In genomic region chr10:119650692-119651513, GRCh38 we compare ENCODE assay signal across 1 cellular context.
TF ChIP-seq lines count a peak whose summit lies in the region.

Gene BAG3, plus strand, starts transcription at chr10:119651380. Its CDS starts 296 bp downstream, at chr10:119651676.

TF ChIP-seq in K562, 482 proteins besides CTCF, POLR2A, EP300 and RAD21 (continued from another document and continues in another):
- TF ChIP-seq ZFP91 (CRISPR knock-in tag; IDR thresholded peaks at IDR 0.05) (no peak), ZNF24 (IDR thresholded peaks at IDR 0.05) (no peak), NR1H2 (CRISPR knock-in tag; IDR thresholded peaks at IDR 0.05) (no peak), ELK3 (CRISPR knock-in tag; IDR thresholded peaks at IDR 0.05) (no peak), FOXP4 (CRISPR knock-in tag; IDR thresholded peaks at IDR 0.05; ENCODE audit: borderline replicate concordance) (no peak), JUN (IDR thresholded peaks at IDR 0.05; ENCODE audit: borderline replicate concordance, low read depth, low read length) (0 out of 2 replicates have a peak, but pooled peaks have one; percentile 48), JUN (CRISPR knock-in tag; IDR thresholded peaks at IDR 0.05; ENCODE audit: borderline replicate concordance) (no peak), JUND (IDR thresholded peaks at IDR 0.05; ENCODE audit: borderline replicate concordance, low read depth, low read length) (peak; percentile 75), JUND (tag; IDR thresholded peaks at IDR 0.05; ENCODE audit: borderline replicate concordance, low read depth, low read length) (peak; percentile 60; the same call in 1 of the 3 replicates), KDM5B (IDR thresholded peaks at IDR 0.05; ENCODE audit: insufficient replicate concordance, low read depth, low read length) (peak; percentile 77), ZNF444 (CRISPR knock-in tag; IDR thresholded peaks at IDR 0.05) (no peak), ATF2 (CRISPR knock-in tag; IDR thresholded peaks at IDR 0.05) (no peak), NFE2 (IDR thresholded peaks at IDR 0.05; ENCODE audit: low read depth) (peak; percentile 35; the same call in 1 of the 2 replicates), HDAC1 (IDR thresholded peaks at IDR 0.05) (no peak), TSC22D4 (tag; IDR thresholded peaks at IDR 0.05) (no peak), ZBTB11 (CRISPR knock-in tag; IDR thresholded peaks at IDR 0.05) (peak in 1 of 3 experiments; percentile 72; a peak in 2 of 6 replicates), GATAD2A (IDR thresholded peaks at IDR 0.05) (no peak), FOXA3 (CRISPR knock-in tag; conservative IDR thresholded peaks at IDR 0.05 in 1 of 2, IDR thresholded peaks at IDR 0.05 in 1 of 2) (no peak), ZNF316 (IDR thresholded peaks at IDR 0.05) (no peak), ELF2 (CRISPR knock-in tag; IDR thresholded peaks at IDR 0.05) (no peak), ZNF184 (CRISPR knock-in tag; IDR thresholded peaks at IDR 0.05) (no peak), HCFC1 (IDR thresholded peaks at IDR 0.05; ENCODE audit: low read depth, low read length) (no peak), NR2C2 (CRISPR knock-in tag; IDR thresholded peaks at IDR 0.05) (no peak), NR2C2 (tag; IDR thresholded peaks at IDR 0.05) (no peak)
- TF ChIP-seq, protein P1, sequence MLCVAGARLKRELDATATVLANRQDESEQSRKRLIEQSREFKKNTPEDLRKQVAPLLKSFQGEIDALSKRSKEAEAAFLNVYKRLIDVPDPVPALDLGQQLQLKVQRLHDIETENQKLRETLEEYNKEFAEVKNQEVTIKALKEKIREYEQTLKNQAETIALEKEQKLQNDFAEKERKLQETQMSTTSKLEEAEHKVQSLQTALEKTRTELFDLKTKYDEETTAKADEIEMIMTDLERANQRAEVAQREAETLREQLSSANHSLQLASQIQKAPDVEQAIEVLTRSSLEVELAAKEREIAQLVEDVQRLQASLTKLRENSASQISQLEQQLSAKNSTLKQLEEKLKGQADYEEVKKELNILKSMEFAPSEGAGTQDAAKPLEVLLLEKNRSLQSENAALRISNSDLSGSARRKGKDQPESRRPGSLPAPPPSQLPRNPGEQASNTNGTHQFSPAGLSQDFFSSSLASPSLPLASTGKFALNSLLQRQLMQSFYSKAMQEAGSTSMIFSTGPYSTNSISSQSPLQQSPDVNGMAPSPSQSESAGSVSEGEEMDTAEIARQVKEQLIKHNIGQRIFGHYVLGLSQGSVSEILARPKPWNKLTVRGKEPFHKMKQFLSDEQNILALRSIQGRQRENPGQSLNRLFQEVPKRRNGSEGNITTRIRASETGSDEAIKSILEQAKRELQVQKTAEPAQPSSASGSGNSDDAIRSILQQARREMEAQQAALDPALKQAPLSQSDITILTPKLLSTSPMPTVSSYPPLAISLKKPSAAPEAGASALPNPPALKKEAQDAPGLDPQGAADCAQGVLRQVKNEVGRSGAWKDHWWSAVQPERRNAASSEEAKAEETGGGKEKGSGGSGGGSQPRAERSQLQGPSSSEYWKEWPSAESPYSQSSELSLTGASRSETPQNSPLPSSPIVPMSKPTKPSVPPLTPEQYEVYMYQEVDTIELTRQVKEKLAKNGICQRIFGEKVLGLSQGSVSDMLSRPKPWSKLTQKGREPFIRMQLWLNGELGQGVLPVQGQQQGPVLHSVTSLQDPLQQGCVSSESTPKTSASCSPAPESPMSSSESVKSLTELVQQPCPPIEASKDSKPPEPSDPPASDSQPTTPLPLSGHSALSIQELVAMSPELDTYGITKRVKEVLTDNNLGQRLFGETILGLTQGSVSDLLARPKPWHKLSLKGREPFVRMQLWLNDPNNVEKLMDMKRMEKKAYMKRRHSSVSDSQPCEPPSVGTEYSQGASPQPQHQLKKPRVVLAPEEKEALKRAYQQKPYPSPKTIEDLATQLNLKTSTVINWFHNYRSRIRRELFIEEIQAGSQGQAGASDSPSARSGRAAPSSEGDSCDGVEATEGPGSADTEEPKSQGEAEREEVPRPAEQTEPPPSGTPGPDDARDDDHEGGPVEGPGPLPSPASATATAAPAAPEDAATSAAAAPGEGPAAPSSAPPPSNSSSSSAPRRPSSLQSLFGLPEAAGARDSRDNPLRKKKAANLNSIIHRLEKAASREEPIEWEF (CRISPR knock-in tag; IDR thresholded peaks at IDR 0.05) = no peak
- TF ChIP-seq, protein P2, sequence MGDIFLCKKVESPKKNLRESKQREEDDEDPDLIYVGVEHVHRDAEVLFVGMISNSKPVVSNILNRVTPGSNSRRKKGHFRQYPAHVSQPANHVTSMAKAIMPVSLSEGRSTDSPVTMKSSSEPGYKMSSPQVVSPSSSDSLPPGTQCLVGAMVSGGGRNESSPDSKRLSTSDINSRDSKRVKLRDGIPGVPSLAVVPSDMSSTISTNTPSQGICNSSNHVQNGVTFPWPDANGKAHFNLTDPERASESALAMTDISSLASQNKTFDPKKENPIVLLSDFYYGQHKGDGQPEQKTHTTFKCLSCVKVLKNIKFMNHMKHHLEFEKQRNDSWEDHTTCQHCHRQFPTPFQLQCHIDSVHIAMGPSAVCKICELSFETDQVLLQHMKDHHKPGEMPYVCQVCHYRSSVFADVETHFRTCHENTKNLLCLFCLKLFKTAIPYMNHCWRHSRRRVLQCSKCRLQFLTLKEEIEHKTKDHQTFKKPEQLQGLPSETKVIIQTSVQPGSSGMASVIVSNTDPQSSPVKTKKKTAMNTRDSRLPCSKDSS (IDR thresholded peaks at IDR 0.05; ENCODE audit: low read depth, partially characterized antibody) = no peak
- TF ChIP-seq, protein P3, sequence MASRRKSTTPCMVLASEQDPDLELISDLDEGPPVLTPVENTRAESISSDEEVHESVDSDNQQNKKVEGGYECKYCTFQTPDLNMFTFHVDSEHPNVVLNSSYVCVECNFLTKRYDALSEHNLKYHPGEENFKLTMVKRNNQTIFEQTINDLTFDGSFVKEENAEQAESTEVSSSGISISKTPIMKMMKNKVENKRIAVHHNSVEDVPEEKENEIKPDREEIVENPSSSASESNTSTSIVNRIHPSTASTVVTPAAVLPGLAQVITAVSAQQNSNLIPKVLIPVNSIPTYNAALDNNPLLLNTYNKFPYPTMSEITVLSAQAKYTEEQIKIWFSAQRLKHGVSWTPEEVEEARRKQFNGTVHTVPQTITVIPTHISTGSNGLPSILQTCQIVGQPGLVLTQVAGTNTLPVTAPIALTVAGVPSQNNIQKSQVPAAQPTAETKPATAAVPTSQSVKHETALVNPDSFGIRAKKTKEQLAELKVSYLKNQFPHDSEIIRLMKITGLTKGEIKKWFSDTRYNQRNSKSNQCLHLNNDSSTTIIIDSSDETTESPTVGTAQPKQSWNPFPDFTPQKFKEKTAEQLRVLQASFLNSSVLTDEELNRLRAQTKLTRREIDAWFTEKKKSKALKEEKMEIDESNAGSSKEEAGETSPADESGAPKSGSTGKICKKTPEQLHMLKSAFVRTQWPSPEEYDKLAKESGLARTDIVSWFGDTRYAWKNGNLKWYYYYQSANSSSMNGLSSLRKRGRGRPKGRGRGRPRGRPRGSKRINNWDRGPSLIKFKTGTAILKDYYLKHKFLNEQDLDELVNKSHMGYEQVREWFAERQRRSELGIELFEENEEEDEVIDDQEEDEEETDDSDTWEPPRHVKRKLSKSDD (conservative IDR thresholded peaks at IDR 0.05; ENCODE audit: low read length) = no peak
- TF ChIP-seq, protein P4, sequence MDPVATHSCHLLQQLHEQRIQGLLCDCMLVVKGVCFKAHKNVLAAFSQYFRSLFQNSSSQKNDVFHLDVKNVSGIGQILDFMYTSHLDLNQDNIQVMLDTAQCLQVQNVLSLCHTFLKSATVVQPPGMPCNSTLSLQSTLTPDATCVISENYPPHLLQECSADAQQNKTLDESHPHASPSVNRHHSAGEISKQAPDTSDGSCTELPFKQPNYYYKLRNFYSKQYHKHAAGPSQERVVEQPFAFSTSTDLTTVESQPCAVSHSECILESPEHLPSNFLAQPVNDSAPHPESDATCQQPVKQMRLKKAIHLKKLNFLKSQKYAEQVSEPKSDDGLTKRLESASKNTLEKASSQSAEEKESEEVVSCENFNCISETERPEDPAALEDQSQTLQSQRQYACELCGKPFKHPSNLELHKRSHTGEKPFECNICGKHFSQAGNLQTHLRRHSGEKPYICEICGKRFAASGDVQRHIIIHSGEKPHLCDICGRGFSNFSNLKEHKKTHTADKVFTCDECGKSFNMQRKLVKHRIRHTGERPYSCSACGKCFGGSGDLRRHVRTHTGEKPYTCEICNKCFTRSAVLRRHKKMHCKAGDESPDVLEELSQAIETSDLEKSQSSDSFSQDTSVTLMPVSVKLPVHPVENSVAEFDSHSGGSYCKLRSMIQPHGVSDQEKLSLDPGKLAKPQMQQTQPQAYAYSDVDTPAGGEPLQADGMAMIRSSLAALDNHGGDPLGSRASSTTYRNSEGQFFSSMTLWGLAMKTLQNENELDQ (CRISPR knock-in tag; IDR thresholded peaks at IDR 0.05; ENCODE audit: borderline replicate concordance) = no peak
- TF ChIP-seq, protein P5, sequence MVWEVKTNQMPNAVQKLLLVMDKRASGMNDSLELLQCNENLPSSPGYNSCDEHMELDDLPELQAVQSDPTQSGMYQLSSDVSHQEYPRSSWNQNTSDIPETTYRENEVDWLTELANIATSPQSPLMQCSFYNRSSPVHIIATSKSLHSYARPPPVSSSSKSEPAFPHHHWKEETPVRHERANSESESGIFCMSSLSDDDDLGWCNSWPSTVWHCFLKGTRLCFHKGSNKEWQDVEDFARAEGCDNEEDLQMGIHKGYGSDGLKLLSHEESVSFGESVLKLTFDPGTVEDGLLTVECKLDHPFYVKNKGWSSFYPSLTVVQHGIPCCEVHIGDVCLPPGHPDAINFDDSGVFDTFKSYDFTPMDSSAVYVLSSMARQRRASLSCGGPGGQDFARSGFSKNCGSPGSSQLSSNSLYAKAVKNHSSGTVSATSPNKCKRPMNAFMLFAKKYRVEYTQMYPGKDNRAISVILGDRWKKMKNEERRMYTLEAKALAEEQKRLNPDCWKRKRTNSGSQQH (CRISPR knock-in tag; IDR thresholded peaks at IDR 0.05) = no peak
